8 cellular contexts compared by ENCODE assay signal in genomic region chr9:34380511-34381315, GRCh38. TPM values are rescaled to one million over a fixed set of nuclear protein-coding genes. Genes with fewer than 3 reads are reported as not detected.
DNase-seq lines count a peak whose midpoint lies in the region; ATAC-seq, FAIRE-seq and TF ChIP-seq lines count a peak whose summit lies in the region.

No MANE protein-coding gene starts in this region.

- no peak overlapping the region for H3K27ac ChIP-seq in effector memory CD4-positive, alpha-beta T cell (ENCODE audit: insufficient read depth, low read length, poor library complexity, severe bottlenecking)

- H3K27me3 ChIP-seq in effector memory CD4-positive, alpha-beta T cell (replicated peaks; ENCODE audit: control insufficient read depth, insufficient read depth, low read length, poor library complexity, severe bottlenecking), result no peaks in the 10 kb centered on the region

- peaks cover 27% of the 10 kb centered on the region for H3K4me1 ChIP-seq in effector memory CD4-positive, alpha-beta T cell (ENCODE audit: control insufficient read depth, insufficient read depth, low read length, poor library complexity, severe bottlenecking)

- no peak for FAIRE-seq in H54 (lab: Jason Lieb, UNC)

- DNase-seq in DMS53 treated with DMSO at 0.1 percent for 48 hours (lab: John Stamatoyannopoulos, UW; ENCODE audit: unreplicated experiment) (peak; percentile 37), NCI-H82 (lab: John Stamatoyannopoulos, UW) (peak; percentile 76), lung microvascular endothelial cell (ENCODE audit: low read depth in 2 of 2) (peak; percentile 67 to 71), H54 (ENCODE audit: insufficient read length, low spot score) (no peak)
- DNase-seq in activated CD8-positive, alpha-beta memory T cell treated with anti-CD3 and anti-CD28 coated beads for 4 hours (ENCODE audit: low read depth in 2 of 2), result peak; percentile 44 to 63
- DNase-seq in effector memory CD4-positive, alpha-beta T cell, result peak; percentile 71 to 72 (median 71)
- peak; percentile 29 to 70 (median 58) for DNase-seq in stimulated activated CD4-positive, alpha-beta T cell treated with anti-CD3 and anti-CD28 coated beads, TNF-alpha, amount 100 ng/mL, for 1 hour (ENCODE audit: low read depth in 3 of 3, low spot score in 1 of 3)

- no peaks in the 10 kb centered on the region for H3K36me3 ChIP-seq in effector memory CD4-positive, alpha-beta T cell (ENCODE audit: control insufficient read depth, insufficient read depth, low read length)

- H3K9me3 ChIP-seq in effector memory CD4-positive, alpha-beta T cell (ENCODE audit: control insufficient read depth, low read length), result no peaks in the 10 kb centered on the region

- peak; percentile 41 for ATAC-seq in HG02798 (IDR thresholded peaks at IDR 0.05; ENCODE audit: poor library complexity, unreplicated experiment)

- no peak; the same call in 1 of the 2 replicates for TF ChIP-seq POLR2A in H54 (IDR thresholded peaks at IDR 0.05; ENCODE audit: low read depth, low read length)

- peak overlapping the region; percentile 64 for H3K4me3 ChIP-seq in effector memory CD4-positive, alpha-beta T cell (ENCODE audit: insufficient read depth, low read depth, low read length, poor library complexity, severe bottlenecking)

RNA-seq across cellular contexts. Expression of gene MYORG, which starts 4.0 kb away (rescaled TPM):
- total RNA-seq in lung microvascular endothelial cell, result 1.7 and 2.6 TPM in 2 replicates

RNA-seq across cellular contexts. Expression of gene NUDT2, which starts 51.3 kb away (rescaled TPM):
- total RNA-seq in lung microvascular endothelial cell, result 30.9 and 38.3 TPM in 2 replicates

RNA-seq across cellular contexts. Expression of gene KIF24, which starts 51.6 kb away (rescaled TPM):
- 0.40 and 1.1 TPM in 2 replicates for total RNA-seq in lung microvascular endothelial cell
